In genomic region chr22:24685804-24686203, GRCh38 we compare ENCODE assay signal across 15 cellular contexts.
DNase-seq lines count a peak whose midpoint lies in the region; ATAC-seq and TF ChIP-seq lines count a peak whose summit lies in the region.
"Had no signal": no experiment of that assay in that cellular context is flagged by ENCODE, and none has a peak within 500 bp of the region (broad histone marks: within the 10 kb centered on the region; RNA-seq: fewer than 3 reads in every experiment).

No MANE protein-coding gene starts in this region.

- 32 to 76% methylated on average over 35 of the region's 35 CpGs for WGBS in sigmoid colon, 2 donors

- no peak for TF ChIP-seq POLR2A in sigmoid colon (IDR thresholded peaks at IDR 0.05)

- no peaks in the 10 kb centered on the region for H3K9me3 ChIP-seq in sigmoid colon
- H3K9me3 ChIP-seq: body of pancreas had no signal

- intact Hi-C loops in sigmoid colon (cut with DNase I), result no loop called here

- no peaks in the 10 kb centered on the region for H3K36me3 ChIP-seq in GM23338 (ENCODE audit: insufficient read depth)
- H3K36me3 ChIP-seq in sigmoid colon, result no peaks in the 10 kb centered on the region

- H3K4me1 Mint-ChIP-seq in GM23338 (peaks cover 54% of the 10 kb centered on the region), mesothelial cell of epicardium (no peaks in the 10 kb centered on the region)
- H3K4me1 Mint-ChIP-seq: B cell had no signal

- H3K4me3 ChIP-seq in GM23338, result no peak overlapping the region
- peak overlapping the region; percentile 60 for H3K4me3 ChIP-seq in coronary artery
- peak overlapping the region in 3 of 4 donors; percentile 28 to 38 (median 37) for H3K4me3 ChIP-seq in sigmoid colon
- H3K4me3 ChIP-seq: body of pancreas had no signal

- H3K27ac ChIP-seq in GM23338 (ENCODE audit: low read depth) (no peak overlapping the region), coronary artery (peak overlapping the region; percentile 29 to 72), sigmoid colon (no peak overlapping the region)
- H3K27ac ChIP-seq: body of pancreas, parathyroid adenoma, RWPE1 had no signal

- H3K9me3 Mint-ChIP-seq in GM23338, result no peaks in the 10 kb centered on the region
- no peaks in the 10 kb centered on the region for H3K9me3 Mint-ChIP-seq in mesothelial cell of epicardium

- peaks cover 60% of the 10 kb centered on the region for H3K4me1 ChIP-seq in GM23338 (ENCODE audit: insufficient read depth)
- H3K4me1 ChIP-seq in sigmoid colon, result peaks cover 0 to 6% (median 5%) of the 10 kb centered on the region in 4 donors
- H3K4me1 ChIP-seq: body of pancreas, parathyroid adenoma had no signal

- TF ChIP-seq CTCF in GM23338 (conservative IDR thresholded peaks at IDR 0.05; ENCODE audit: low read depth in 2 of 2) (no peak), coronary artery (IDR thresholded peaks at IDR 0.05) (no peak), sigmoid colon (IDR thresholded peaks at IDR 0.05) (no peak), mesothelial cell of epicardium (IDR thresholded peaks at IDR 0.05; ENCODE audit: unreplicated experiment) (no peak)

- peak overlapping the region; percentile 8; the same call in 1 of the 2 replicates for H3K4me2 ChIP-seq in GM23338

- TF ChIP-seq EP300 in sigmoid colon (IDR thresholded peaks at IDR 0.05), result no peak

- H3K4me3 Mint-ChIP-seq in GM23338, result no peak overlapping the region
- H3K4me3 Mint-ChIP-seq in mesothelial cell of epicardium, result no peak overlapping the region
- H3K4me3 Mint-ChIP-seq: B cell had no signal

- H3K27ac Mint-ChIP-seq in GM23338 (no peak overlapping the region), mesothelial cell of epicardium (no peak overlapping the region)
- H3K27ac Mint-ChIP-seq: B cell had no signal

- H3K36me3 Mint-ChIP-seq in GM23338 (ENCODE audit: low read depth) (no peaks in the 10 kb centered on the region), mesothelial cell of epicardium (no peaks in the 10 kb centered on the region)

- H4K20me1 ChIP-seq in GM23338 (replicated peaks; ENCODE audit: insufficient read depth), result no peaks in the 10 kb centered on the region

- H3K27me3 Mint-ChIP-seq in GM23338 (ENCODE audit: insufficient read depth, low read depth, poor library complexity) (peaks cover 5% of the 10 kb centered on the region), mesothelial cell of epicardium (ENCODE audit: low read depth) (peaks cover 37% of the 10 kb centered on the region)

- peak; percentile 92 for ATAC-seq in GM23338
- ATAC-seq in HG03457 (IDR thresholded peaks at IDR 0.05; ENCODE audit: unreplicated experiment), result no peak
- ATAC-seq: body of pancreas had no signal

- no peaks in the 10 kb centered on the region for H3K79me2 ChIP-seq in GM23338 (replicated peaks; ENCODE audit: insufficient read depth)
- H3K79me2 ChIP-seq: parathyroid adenoma had no signal

- no peaks in the 10 kb centered on the region for H3F3A ChIP-seq in GM23338 (replicated peaks; ENCODE audit: low read depth)

- H3K9me2 ChIP-seq in GM23338 (ENCODE audit: insufficient read depth), result no peaks in the 10 kb centered on the region

- peak; percentile 71 for DNase-seq in GM23338 (ENCODE audit: low spot score)
- DNase-seq in coronary artery (ENCODE audit: low spot score), result no peak
- DNase-seq in iPS-NIHi7 (ENCODE audit: extremely low spot score), result peak; percentile 31
- no peak for DNase-seq in sigmoid colon
- no peak for DNase-seq in T-helper 1 cell
- DNase-seq in activated naive CD4-positive, alpha-beta T cell treated with Interleukin-2 at 50 U/mL for 16 hours, result no peak
- no peak for DNase-seq in mesothelial cell of epicardium (ENCODE audit: low spot score in 2 of 2, unreplicated experiment in 2 of 2)
- DNase-seq: body of pancreas; DMS53; NCI-H526 treated with DMSO at 0.1 percent for 48 hours; stimulated activated CD4-positive, alpha-beta T cell treated with anti-CD3 and anti-CD28 coated beads, Interleukin-2, amount 100 ng/mL, for 24 hours had no signal

- H2AFZ ChIP-seq in GM23338, result peak overlapping the region; percentile 57
- H2AFZ ChIP-seq: parathyroid adenoma had no signal

- no peaks in the 10 kb centered on the region for H3K27me3 ChIP-seq in GM23338 (ENCODE audit: insufficient read depth)
- peaks cover 0 to 40% (median 8%) of the 10 kb centered on the region in 3 donors for H3K27me3 ChIP-seq in sigmoid colon
- H3K27me3 ChIP-seq: body of pancreas had no signal

TF ChIP-seq in GM23338, 12 proteins besides CTCF, POLR2A, EP300 and RAD21 (continues in another document):
- TF ChIP-seq NANOG (IDR thresholded peaks at IDR 0.05; ENCODE audit: borderline replicate concordance), result no peak
- TF ChIP-seq CREB1 (CRISPR knock-in tag; IDR thresholded peaks at IDR 0.05; ENCODE audit: low read depth), result no peak
- no peak for TF ChIP-seq EZH2phosphoT487 (IDR thresholded peaks at IDR 0.05; ENCODE audit: unreplicated experiment)
- TF ChIP-seq ZNF462 (CRISPR knock-in tag; IDR thresholded peaks at IDR 0.05), result no peak
- TF ChIP-seq ETS1 (IDR thresholded peaks at IDR 0.05), result no peak
- TF ChIP-seq JUNB (IDR thresholded peaks at IDR 0.05; ENCODE audit: unreplicated experiment), result no peak
- TF ChIP-seq STAT1 (IDR thresholded peaks at IDR 0.05; ENCODE audit: unreplicated experiment), result no peak
- TF ChIP-seq POLR2AphosphoS5 (IDR thresholded peaks at IDR 0.05; ENCODE audit: low read depth), result no peak

Comparison
In these comparisons a context has a peak if more than half of its experiments do, and no peak if none do; other contexts are left out.
1. DNase-seq: peak in GM23338 (single experiment) and iPS-NIHi7 (single experiment); none in coronary artery (single experiment), sigmoid colon (single experiment), T-helper 1 cell (0 of 5), activated naive CD4-positive, alpha-beta T cell treated with Interleukin-2 at 50 U/mL for 16 hours (single experiment) and mesothelial cell of epicardium (0 of 2).
2. H3K27ac ChIP-seq: peak in coronary artery (2 of 2); none in GM23338 (single experiment) and sigmoid colon (0 of 4).